ENCODE assay signal across 8 cellular contexts in the genomic region with DNA sequence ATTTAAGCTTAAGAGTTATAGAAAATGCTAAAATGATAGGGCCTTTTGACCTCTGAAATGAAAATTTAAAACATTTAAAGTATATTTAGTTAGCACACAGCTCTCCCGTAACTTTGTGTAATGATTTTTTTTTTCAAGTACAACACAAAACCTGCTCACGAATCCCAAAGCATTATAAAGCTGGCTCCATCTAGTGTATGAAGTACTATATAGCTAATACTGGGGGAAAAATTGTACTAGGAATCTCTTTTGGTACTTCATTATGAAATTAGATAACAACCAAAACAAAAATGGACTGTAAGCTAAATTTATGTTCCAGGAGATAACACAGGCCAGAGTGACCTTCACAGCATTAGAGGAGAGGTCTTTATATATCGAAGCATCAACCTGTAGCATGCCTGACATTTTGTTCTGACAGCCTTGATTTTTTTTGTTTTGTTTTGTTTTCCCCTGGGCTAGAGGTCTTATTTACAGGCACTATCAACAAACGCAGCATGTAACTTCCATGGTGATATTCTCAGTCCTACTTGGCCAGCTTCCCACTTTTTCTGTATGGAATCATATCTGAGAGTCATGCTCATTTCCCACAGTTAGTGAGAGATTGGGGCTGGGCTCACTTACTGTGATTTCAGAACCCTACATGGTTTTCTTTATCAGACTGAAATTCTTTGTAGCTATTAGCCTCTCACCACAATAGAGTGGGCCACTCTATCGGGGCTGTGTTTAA.
DNase-seq lines count a peak whose midpoint lies in the region; ATAC-seq and TF ChIP-seq lines count a peak whose summit lies in the region.

No MANE protein-coding gene starts in this region.

- no peak for TF ChIP-seq POLR2A in sigmoid colon (IDR thresholded peaks at IDR 0.05)

- H3K4me3 Mint-ChIP-seq in HFFc6: peak overlapping the region; percentile 49

- no peaks in the 10 kb centered on the region for H3K36me3 Mint-ChIP-seq in HFFc6 (ENCODE audit: low read depth)

- H2AFZ ChIP-seq in smooth muscle cell (ENCODE audit: low read depth): no peak overlapping the region

- H3K36me3 ChIP-seq in heart right ventricle (no peaks in the 10 kb centered on the region), smooth muscle cell (ENCODE audit: low read depth) (no peaks in the 10 kb centered on the region), sigmoid colon (no peaks in the 10 kb centered on the region)

- no peaks in the 10 kb centered on the region for H4K20me1 ChIP-seq in smooth muscle cell (ENCODE audit: low read depth)

- peak overlapping the region; percentile 44; the same call in 1 of the 2 replicates for H3K27ac Mint-ChIP-seq in HFFc6

- H3F3A ChIP-seq in smooth muscle cell (ENCODE audit: low read depth): no peaks in the 10 kb centered on the region

- H3K4me1 ChIP-seq in heart right ventricle: peaks cover 0 to 56% (median 28%) of the 10 kb centered on the region in 9 donors
- no peaks in the 10 kb centered on the region for H3K4me1 ChIP-seq in smooth muscle cell (ENCODE audit: low read depth)
- H3K4me1 ChIP-seq in sigmoid colon: peaks cover 0 to 60% (median 32%) of the 10 kb centered on the region in 4 donors

- no peaks in the 10 kb centered on the region for H3K9me3 ChIP-seq in heart right ventricle
- H3K9me3 ChIP-seq in smooth muscle cell (replicated peaks; ENCODE audit: low read depth): no peaks in the 10 kb centered on the region
- no peaks in the 10 kb centered on the region for H3K9me3 ChIP-seq in sigmoid colon

- no peaks in the 10 kb centered on the region for H3K27me3 Mint-ChIP-seq in HFFc6 (ENCODE audit: insufficient read depth)

- H3K4me3 ChIP-seq in WI38 (ENCODE audit: low read depth, low read length) (no peak overlapping the region), heart right ventricle (no peak overlapping the region), smooth muscle cell (no peak overlapping the region), sigmoid colon (no peak overlapping the region)

- H3K27me3 ChIP-seq in heart right ventricle (no peaks in the 10 kb centered on the region), smooth muscle cell (ENCODE audit: low read depth) (peaks cover 12% of the 10 kb centered on the region), sigmoid colon (no peaks in the 10 kb centered on the region)

- peaks cover 54% of the 10 kb centered on the region for H3K4me1 Mint-ChIP-seq in HFFc6 (ENCODE audit: low read depth)

- no peak overlapping the region for H3K9ac ChIP-seq in smooth muscle cell (ENCODE audit: low read depth)

- no peak for DNase-seq in HFFc6
- no peak for DNase-seq in heart right ventricle
- DNase-seq in smooth muscle cell (lab: John Stamatoyannopoulos, UW; ENCODE audit: unreplicated experiment): no peak
- no peak for DNase-seq in sigmoid colon
- DNase-seq in stimulated activated CD4-positive, alpha-beta T cell treated with anti-CD3 and anti-CD28 coated beads, Interleukin-4, amount 100 ng/mL, for 4 hours: no peak
- DNase-seq in activated CD4-positive, CD25-positive, alpha-beta regulatory T cell treated with anti-CD3 and anti-CD28 coated beads, Interleukin-2, amount 50 U/mL, for 72 hours: no peak

- ATAC-seq in heart right ventricle: peak in 7 of 8 donors; percentile 44 to 78 (median 54)
- ATAC-seq in GM21390 (IDR thresholded peaks at IDR 0.05; ENCODE audit: unreplicated experiment): no peak

- H3K27ac ChIP-seq in heart right ventricle (peak overlapping the region in 6 of 10 donors; percentile 2 to 61 (median 53)), smooth muscle cell (ENCODE audit: low read depth) (no peak overlapping the region), sigmoid colon (peak overlapping the region in 2 of 4 donors; percentile 6 to 35)

- H3K4me2 ChIP-seq in smooth muscle cell: no peak overlapping the region

- intact Hi-C loops in heart right ventricle (cut with DNase I) (loop anchor here in 9 of 10 donors (2.0 to 10.0 kb wide), 7 partner anchors 61 to 171 kb away; no protein-coding TSS in a partner anchor), sigmoid colon (cut with DNase I) (loop anchor here (2.0 kb wide), 1 partner anchor 165 kb away; no protein-coding TSS in a partner anchor)

- H3K79me2 ChIP-seq in smooth muscle cell (ENCODE audit: low read depth): no peaks in the 10 kb centered on the region

- TF ChIP-seq CTCF in HFFc6 (IDR thresholded peaks at IDR 0.05) (peak; percentile 74), WI38 (IDR thresholded peaks at IDR 0.05; ENCODE audit: low read depth, low read length) (peak; percentile 22; the same call in 1 of the 2 replicates), heart right ventricle (IDR thresholded peaks at IDR 0.05) (peak in 7 of 9 donors; percentile 43 to 71 (median 56)), smooth muscle cell (IDR thresholded peaks at IDR 0.05; ENCODE audit: borderline replicate concordance, insufficient read depth, poor library complexity, severe bottlenecking) (peak; percentile 45), sigmoid colon (IDR thresholded peaks at IDR 0.05) (peak in 1 of 4 experiments; percentile 26)

- 8 to 15% methylated on average over 5 of the region's 5 CpGs for WGBS in heart right ventricle, 2 donors
- WGBS in smooth muscle cell (ENCODE audit: low lambda C conversion rate): 54% methylated on average over 5 of the region's 5 CpGs
- WGBS in sigmoid colon, 2 donors: 38 to 56% methylated on average over 5 of the region's 5 CpGs

- no peaks in the 10 kb centered on the region for H3K9me3 Mint-ChIP-seq in HFFc6

- no peak for TF ChIP-seq EP300 in sigmoid colon (IDR thresholded peaks at IDR 0.05)
